ENCODE assay signal across 9 cellular contexts in genomic region chr1:209879539-209879938, GRCh38. TPM values are rescaled to one million over a fixed set of nuclear protein-coding genes. Genes with fewer than 3 reads are reported as not detected.
DNase-seq lines count a peak whose midpoint lies in the region; ATAC-seq and TF ChIP-seq lines count a peak whose summit lies in the region.
"Had no signal": no experiment of that assay in that cellular context is flagged by ENCODE, and none has a peak within 500 bp of the region (broad histone marks: within the 10 kb centered on the region; RNA-seq: fewer than 3 reads in every experiment).

No MANE protein-coding gene starts in this region.

- no peak overlapping the region for H3K4me3 Mint-ChIP-seq in activated CD4-positive, alpha-beta memory T cell treated with anti-CD3 and anti-CD28 coated beads for 36 hours

- DNase-seq in A172 (ENCODE audit: low spot score) = peak; percentile 64
- peak; percentile 92 for DNase-seq in LHCN-M2 (ENCODE audit: low read depth)
- DNase-seq in RWPE2 (ENCODE audit: low spot score) = no peak
- peak; percentile 67 for DNase-seq in glomerular visceral epithelial cell (ENCODE audit: extremely low spot score)
- no peak for DNase-seq in activated CD4-positive, alpha-beta memory T cell treated with anti-CD3 and anti-CD28 coated beads for 36 hours
- DNase-seq in central memory CD4-positive, alpha-beta T cell = no peak

- no peaks in the 10 kb centered on the region for H3K36me3 ChIP-seq in RWPE2 (ENCODE audit: low read depth)
- H3K36me3 ChIP-seq: neutrophil had no signal

- CTCF ChIA-PET in activated CD4-positive, alpha-beta memory T cell treated with anti-CD3 and anti-CD28 coated beads for 36 hours (lab: Charles Lee) = no interaction called here

- no peaks in the 10 kb centered on the region for H3K27me3 ChIP-seq in RWPE2 (ENCODE audit: insufficient read depth, poor library complexity, severe bottlenecking)

- H3K4me3 ChIP-seq in RWPE2 (ENCODE audit: severe bottlenecking) = no peak overlapping the region

- H3K27ac Mint-ChIP-seq in activated CD4-positive, alpha-beta memory T cell treated with anti-CD3 and anti-CD28 coated beads for 36 hours = no peak overlapping the region

- peaks cover 11% of the 10 kb centered on the region for H3K4me1 ChIP-seq in RWPE2 (ENCODE audit: insufficient read depth, poor library complexity, severe bottlenecking)

- ATAC-seq in RWPE2 (ENCODE audit: low read depth) (peak; percentile 37; the same call in 2 of the 3 replicates), GM19463 (IDR thresholded peaks at IDR 0.05; ENCODE audit: unreplicated experiment) (no peak), HG03097 (IDR thresholded peaks at IDR 0.05; ENCODE audit: low FRiP score, unreplicated experiment) (no peak)

- intact Hi-C loops in activated CD4-positive, alpha-beta memory T cell treated with anti-CD3 and anti-CD28 coated beads for 36 hours (cut with micrococcal nuclease) = no loop called here

- TF ChIP-seq CTCF in RWPE2 (IDR thresholded peaks at IDR 0.05; ENCODE audit: poor library complexity, severe bottlenecking) = no peak

- POLR2A ChIA-PET in activated CD4-positive, alpha-beta memory T cell treated with anti-CD3 and anti-CD28 coated beads for 36 hours (lab: Charles Lee) = no interaction called here

- H3K27ac ChIP-seq in RWPE2 (ENCODE audit: poor library complexity, severe bottlenecking) = peak overlapping the region; percentile 11
- H3K27ac ChIP-seq: neutrophil had no signal

- H3K9me3 ChIP-seq in RWPE2 (ENCODE audit: severe bottlenecking) = no peaks in the 10 kb centered on the region
- H3K9me3 ChIP-seq: neutrophil had no signal

- H3K9me3 Mint-ChIP-seq in activated CD4-positive, alpha-beta memory T cell treated with anti-CD3 and anti-CD28 coated beads for 36 hours = no peaks in the 10 kb centered on the region

- peaks cover 4% of the 10 kb centered on the region for H3K4me1 Mint-ChIP-seq in activated CD4-positive, alpha-beta memory T cell treated with anti-CD3 and anti-CD28 coated beads for 36 hours (ENCODE audit: low read depth)

- no peaks in the 10 kb centered on the region for H3K36me3 Mint-ChIP-seq in activated CD4-positive, alpha-beta memory T cell treated with anti-CD3 and anti-CD28 coated beads for 36 hours

- peaks cover 41% of the 10 kb centered on the region for H3K27me3 Mint-ChIP-seq in activated CD4-positive, alpha-beta memory T cell treated with anti-CD3 and anti-CD28 coated beads for 36 hours

RNA-seq across cellular contexts. Expression of gene UTP25, which starts 51.8 kb away (rescaled TPM):
- total RNA-seq in A172 (2014; rRNA removed; shearing (Covaris generic)) = 12.1 and 15.9 TPM in 2 replicates
- 8.1 and 9.5 TPM in 2 replicates for total RNA-seq in LHCN-M2 (2014; rRNA removed)
- polyA plus RNA-seq in LHCN-M2 (2012) = 5.6 TPM
- total RNA-seq in activated CD4-positive, alpha-beta memory T cell treated with anti-CD3 and anti-CD28 coated beads for 36 hours = 1 to 10 TPM; 6.6 to 7.1 TPM

RNA-seq across cellular contexts. Expression of gene SYT14, which starts 58.5 kb away (rescaled TPM):
- 11.7 and 11.8 TPM in 2 replicates for total RNA-seq in A172 (2014; rRNA removed; shearing (Covaris generic))
- total RNA-seq in LHCN-M2 (2014; rRNA removed) = 12.6 and 14.0 TPM in 2 replicates
- polyA plus RNA-seq in LHCN-M2 (2012) = 1.6 TPM
- not detected for total RNA-seq in activated CD4-positive, alpha-beta memory T cell treated with anti-CD3 and anti-CD28 coated beads for 36 hours

Comparison
In these comparisons a context has a peak if more than half of its experiments do, and no peak if none do; other contexts are left out.
1. DNase-seq: peak in A172 (single experiment), LHCN-M2 (single experiment) and glomerular visceral epithelial cell (single experiment); none in RWPE2 (single experiment), activated CD4-positive, alpha-beta memory T cell treated with anti-CD3 and anti-CD28 coated beads for 36 hours (single experiment) and central memory CD4-positive, alpha-beta T cell (single experiment).
2. RNA of gene SYT14, which starts 58.5 kb away (total RNA-seq): 12.6 to 14.0 TPM in LHCN-M2 and 11.7 to 11.8 TPM in A172; not detected in activated CD4-positive, alpha-beta memory T cell treated with anti-CD3 and anti-CD28 coated beads for 36 hours; every median in the first group is over 10 times any median in the second.